Comparison of ENCODE assay signal across 9 cellular contexts in genomic region chr4:145545538-145546224, GRCh38.
A peak's percentile ranks its signal among the peaks of the same experiment; 100 is the strongest.
DNase-seq lines count a peak whose midpoint lies in the region; ATAC-seq and TF ChIP-seq lines count a peak whose summit lies in the region.
"Had no signal": no experiment of that assay in that cellular context is flagged by ENCODE, and none has a peak within 500 bp of the region (broad histone marks: within the 10 kb centered on the region; RNA-seq: fewer than 3 reads in every experiment).

No MANE protein-coding gene starts in this region.

- H3K9me3 ChIP-seq in SJCRH30 (replicated peaks) (no peaks in the 10 kb centered on the region), heart left ventricle (no peaks in the 10 kb centered on the region)

- no peak for TF ChIP-seq POLR2A in heart left ventricle (IDR thresholded peaks at IDR 0.05)

- H3K27me3 ChIP-seq in GM23338 (ENCODE audit: insufficient read depth) (no peaks in the 10 kb centered on the region), SJCRH30 (no peaks in the 10 kb centered on the region), heart left ventricle (no peaks in the 10 kb centered on the region)
- H3K27me3 ChIP-seq: cardiac muscle cell had no signal

- H3K36me3 ChIP-seq in GM23338 (ENCODE audit: insufficient read depth) = no peaks in the 10 kb centered on the region
- peaks cover 11% of the 10 kb centered on the region for H3K36me3 ChIP-seq in SJCRH30
- H3K36me3 ChIP-seq in heart left ventricle = peaks cover 0 to 38% (median 25%) of the 10 kb centered on the region in 9 donors

- H3K4me1 ChIP-seq in GM23338 (ENCODE audit: insufficient read depth) (peaks cover 28% of the 10 kb centered on the region), SJCRH30 (peaks cover 27% of the 10 kb centered on the region), heart left ventricle (peaks cover 0 to 41% (median 17%) of the 10 kb centered on the region in 12 donors)

- H3K27ac ChIP-seq in GM23338 (ENCODE audit: low read depth) (no peak overlapping the region), SJCRH30 (peak overlapping the region; percentile 83), heart left ventricle (peak overlapping the region in 10 of 12 donors; percentile 6 to 60 (median 34))
- H3K27ac ChIP-seq: cardiac muscle cell had no signal

- H4K20me1 ChIP-seq in GM23338 (replicated peaks; ENCODE audit: insufficient read depth) = no peaks in the 10 kb centered on the region

- DNase-seq in GM23338 (ENCODE audit: low spot score) (no peak), SJCRH30 (peak; percentile 48 to 76), heart left ventricle (no peak), stromal cell of bone marrow (ENCODE audit: low read depth) (peak; percentile 40), nucleus accumbens (lab: John Stamatoyannopoulos, UW) (no peak), glutamatergic neuron (no peak), DMS79 treated with DMSO at 0.1 percent for 48 hours (lab: John Stamatoyannopoulos, UW) (no peak), COR-L47 (lab: John Stamatoyannopoulos, UW) (no peak)

- intact Hi-C loops in heart left ventricle (cut with DNase I) = loop anchor here in 2 of 10 donors (5.0 kb wide), 1 partner anchor 63 kb away; the partner anchor contains the start of gene SMAD1 (in 2 of the 2)

- H3K4me1 Mint-ChIP-seq in GM23338 = peaks cover 24% of the 10 kb centered on the region
- H3K4me1 Mint-ChIP-seq in glutamatergic neuron (ENCODE audit: low read depth, unreplicated experiment) = peaks cover 6% of the 10 kb centered on the region

- no peak overlapping the region for H3K4me3 Mint-ChIP-seq in GM23338
- H3K4me3 Mint-ChIP-seq in glutamatergic neuron (ENCODE audit: unreplicated experiment) = no peak overlapping the region

- H3K36me3 Mint-ChIP-seq in GM23338 (ENCODE audit: low read depth) (peaks cover 7% of the 10 kb centered on the region; the same call in 2 of the 3 replicates), glutamatergic neuron (ENCODE audit: unreplicated experiment) (no peaks in the 10 kb centered on the region)

- H3K4me2 ChIP-seq in GM23338 = peak overlapping the region; percentile 27

- H3K27me3 Mint-ChIP-seq in GM23338 (ENCODE audit: insufficient read depth, low read depth, poor library complexity) = peaks cover 3% of the 10 kb centered on the region
- no peaks in the 10 kb centered on the region for H3K27me3 Mint-ChIP-seq in glutamatergic neuron (ENCODE audit: unreplicated experiment)

- no peaks in the 10 kb centered on the region for H3F3A ChIP-seq in GM23338 (replicated peaks; ENCODE audit: low read depth)

- no peak overlapping the region for H2AFZ ChIP-seq in GM23338

- TF ChIP-seq CTCF in GM23338 (conservative IDR thresholded peaks at IDR 0.05; ENCODE audit: low read depth in 2 of 2) (no peak), heart left ventricle (IDR thresholded peaks at IDR 0.05) (no peak), glutamatergic neuron (IDR thresholded peaks at IDR 0.05; ENCODE audit: partially characterized antibody, unreplicated experiment) (no peak)

- H3K4me3 ChIP-seq in GM23338 = no peak overlapping the region
- no peak overlapping the region for H3K4me3 ChIP-seq in SJCRH30
- no peak overlapping the region for H3K4me3 ChIP-seq in heart left ventricle
- H3K4me3 ChIP-seq: cardiac muscle cell had no signal

- H3K9me3 Mint-ChIP-seq in GM23338 = no peaks in the 10 kb centered on the region
- peaks cover 1% of the 10 kb centered on the region for H3K9me3 Mint-ChIP-seq in glutamatergic neuron (ENCODE audit: unreplicated experiment)

- H3K27ac Mint-ChIP-seq in GM23338 (peak overlapping the region; percentile 41; the same call in 1 of the 2 replicates), glutamatergic neuron (ENCODE audit: unreplicated experiment) (no peak overlapping the region)

- ATAC-seq in GM23338 (no peak), heart left ventricle (peak in 3 of 4 donors; percentile 62 to 78 (median 77))

- H3K9me2 ChIP-seq in GM23338 (ENCODE audit: insufficient read depth) = no peaks in the 10 kb centered on the region

- no peaks in the 10 kb centered on the region for H3K79me2 ChIP-seq in GM23338 (replicated peaks; ENCODE audit: insufficient read depth)

TF ChIP-seq in GM23338, 12 proteins besides CTCF, POLR2A, EP300 and RAD21 (continues in another document):
- TF ChIP-seq REST (IDR thresholded peaks at IDR 0.05; ENCODE audit: unreplicated experiment) = no peak
- TF ChIP-seq CREB1 (CRISPR knock-in tag; IDR thresholded peaks at IDR 0.05; ENCODE audit: low read depth) = no peak
- TF ChIP-seq POLR2AphosphoS5 (IDR thresholded peaks at IDR 0.05; ENCODE audit: low read depth) = no peak
- no peak for TF ChIP-seq STAT1 (IDR thresholded peaks at IDR 0.05; ENCODE audit: unreplicated experiment)
- no peak for TF ChIP-seq ZNF114 (CRISPR knock-in tag; IDR thresholded peaks at IDR 0.05)
- TF ChIP-seq ETS1 (IDR thresholded peaks at IDR 0.05) = no peak
- TF ChIP-seq JUNB (IDR thresholded peaks at IDR 0.05; ENCODE audit: unreplicated experiment) = no peak
- TF ChIP-seq EZH2phosphoT487 (IDR thresholded peaks at IDR 0.05; ENCODE audit: unreplicated experiment) = no peak
- TF ChIP-seq NANOG (IDR thresholded peaks at IDR 0.05; ENCODE audit: borderline replicate concordance) = no peak
- TF ChIP-seq EZH2 (IDR thresholded peaks at IDR 0.05; ENCODE audit: low read depth, unreplicated experiment) = no peak
- TF ChIP-seq ZNF331 (CRISPR knock-in tag; IDR thresholded peaks at IDR 0.05; ENCODE audit: low read depth) = no peak

Comparison
In these comparisons a context has a peak if more than half of its experiments do, and no peak if none do; other contexts are left out.
1. DNase-seq: peak in SJCRH30 (2 of 2) and stromal cell of bone marrow (single experiment); none in GM23338 (single experiment), heart left ventricle (0 of 5), nucleus accumbens (0 of 56), glutamatergic neuron (single experiment), DMS79 treated with DMSO at 0.1 percent for 48 hours (single experiment) and COR-L47 (single experiment).